In genomic region chr6:158753826-158754225, GRCh38 we compare ENCODE assay signal across 9 cellular contexts.
"Had no signal": no experiment of that assay in that cellular context is flagged by ENCODE, and none has a peak within 500 bp of the region (broad histone marks: within the 10 kb centered on the region; RNA-seq: fewer than 3 reads in every experiment).

No MANE protein-coding gene starts in this region.

- H3K9me3 ChIP-seq: HAP-1 had no signal

- H3K9me3 Mint-ChIP-seq: GM23338, H9, HFFc6 had no signal

- H3K27ac Mint-ChIP-seq: GM23338, H9, HFFc6 had no signal

- DNase-seq: GM23248, GOT3, H7, H9, HCEC 1CT, HFFc6 had no signal

- ATAC-seq: GM23338, HCT116 had no signal

- H2AFZ ChIP-seq: GM23248, GM23338 had no signal

- H3K4me3 Mint-ChIP-seq: GM23338, H9, HFFc6 had no signal

- H3K4me2 ChIP-seq: GM23338 had no signal

- H3K9ac ChIP-seq: GM23248 had no signal

- H3K36me3 ChIP-seq: HAP-1 had no signal

- H3K4me1 ChIP-seq: HAP-1 had no signal

- H3K4me3 ChIP-seq: GM23248, GM23338, HAP-1 had no signal

- H3K27ac ChIP-seq: GM23248 had no signal
